8 cellular contexts compared by ENCODE assay signal in the genomic region with DNA sequence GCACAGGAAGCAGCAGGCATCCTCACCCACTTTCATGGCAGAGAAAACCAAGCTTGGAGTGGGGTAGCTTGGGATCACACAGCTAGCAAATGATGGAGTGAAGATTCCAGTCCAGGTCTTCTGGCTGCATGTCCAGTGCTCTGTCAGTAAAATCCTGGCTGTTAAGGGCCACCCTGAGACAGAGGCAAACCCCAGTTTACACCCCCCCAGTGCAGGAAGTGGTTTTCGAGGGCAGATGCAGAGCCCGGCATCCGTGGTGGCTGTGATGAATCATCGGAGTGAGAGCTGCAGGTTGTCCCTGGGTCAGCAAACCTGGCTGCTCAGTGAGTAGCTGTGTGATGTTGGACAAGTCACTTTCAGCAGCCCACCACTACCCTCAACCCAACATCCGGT.
DNase-seq lines count a peak whose midpoint lies in the region; ATAC-seq and TF ChIP-seq lines count a peak whose summit lies in the region.

No MANE protein-coding gene starts in this region.

- no peak overlapping the region for H3K4me3 ChIP-seq in Karpas-422 (ENCODE audit: low read length)
- H3K4me3 ChIP-seq in cardiac fibroblast (replicated peaks in 1 of 2; ENCODE audit: low read depth in 2 of 2, low read length in 2 of 2) = no peak overlapping the region
- H3K4me3 ChIP-seq in suprapubic skin = no peak overlapping the region

- no peaks in the 10 kb centered on the region for H3K79me2 ChIP-seq in Karpas-422 (ENCODE audit: low read length)

- H3K36me3 ChIP-seq in Karpas-422 (ENCODE audit: insufficient read depth, low read length) (no peaks in the 10 kb centered on the region), suprapubic skin (peaks cover 7% of the 10 kb centered on the region)

- no peaks in the 10 kb centered on the region for H3K27me3 ChIP-seq in Karpas-422 (ENCODE audit: low read length)
- no peaks in the 10 kb centered on the region for H3K27me3 ChIP-seq in suprapubic skin

- no peaks in the 10 kb centered on the region for H3K9me3 ChIP-seq in Karpas-422 (ENCODE audit: low read length)
- H3K9me3 ChIP-seq in suprapubic skin = no peaks in the 10 kb centered on the region

- peaks cover 39% of the 10 kb centered on the region for H3K4me1 ChIP-seq in Karpas-422 (ENCODE audit: low read length)
- peaks cover 76% of the 10 kb centered on the region for H3K4me1 ChIP-seq in suprapubic skin

- 0 out of 2 replicates have a peak overlapping the region, but pooled peaks have one; percentile 21 for H3K9ac ChIP-seq in Karpas-422 (ENCODE audit: low read length)

- peak overlapping the region; percentile 42 to 92 (median 87) for H3K4me3 Mint-ChIP-seq in naive B cell

- peak; percentile 57 for ATAC-seq in GM21723 (IDR thresholded peaks at IDR 0.05; ENCODE audit: unreplicated experiment)
- ATAC-seq in naive B cell (ENCODE audit: low read depth in 2 of 2) = peak; percentile 31 to 34

- peak overlapping the region; percentile 16; the same call in 1 of the 2 replicates for H3K27ac ChIP-seq in Karpas-422 (ENCODE audit: low read length)
- H3K27ac ChIP-seq in suprapubic skin = peak overlapping the region; percentile 81

- H2AFZ ChIP-seq in Karpas-422 (ENCODE audit: low read length) = no peak overlapping the region

- 44% methylated on average over 5 of the region's 5 CpGs for WGBS in suprapubic skin

- TF ChIP-seq EP300 in suprapubic skin (IDR thresholded peaks at IDR 0.05) = no peak

- H3K4me2 ChIP-seq in Karpas-422 (ENCODE audit: low read depth, low read length, poor library complexity, severe bottlenecking) = peak overlapping the region; percentile 9

- H3K27ac Mint-ChIP-seq in naive B cell = peak overlapping the region; percentile 88 to 96 (median 94)

- no peak for TF ChIP-seq CTCF in cardiac fibroblast (IDR thresholded peaks at IDR 0.05; ENCODE audit: low read depth, low read length)
- TF ChIP-seq CTCF in suprapubic skin (IDR thresholded peaks at IDR 0.05) = no peak

- no peak for TF ChIP-seq POLR2A in suprapubic skin (IDR thresholded peaks at IDR 0.05)

- no peaks in the 10 kb centered on the region for H3K9me3 Mint-ChIP-seq in naive B cell

- peaks cover 62 to 81% (median 72%) of the 10 kb centered on the region in 3 donors for H3K4me1 Mint-ChIP-seq in naive B cell

- DNase-seq in EH (ENCODE audit: low read depth) (peak; percentile 98), Karpas-422 (peak; percentile 54), cardiac fibroblast (ENCODE audit: low read depth in 2 of 2) (peak; percentile 85 to 90), naive B cell (peak; percentile 70), suprapubic skin (ENCODE audit: low spot score in 2 of 2) (no peak), iPS-NIHi7 (ENCODE audit: extremely low spot score) (no peak)
- DNase-seq in activated CD4-positive, CD25-positive, alpha-beta regulatory T cell (lab: John Stamatoyannopoulos, UW) = peak; percentile 44 to 74 (median 68)

- no peaks in the 10 kb centered on the region for H4K20me1 ChIP-seq in Karpas-422 (ENCODE audit: insufficient read depth, low read depth, low read length)

- no peaks in the 10 kb centered on the region for H3K27me3 Mint-ChIP-seq in naive B cell

- no peaks in the 10 kb centered on the region for H3K9me2 ChIP-seq in Karpas-422 (replicated peaks; ENCODE audit: insufficient read depth, low read length)

- H3K36me3 Mint-ChIP-seq in naive B cell = no peaks in the 10 kb centered on the region

Comparison
In these comparisons a context has a peak if more than half of its experiments do, and no peak if none do; other contexts are left out.
1. DNase-seq: peak in EH (single experiment), Karpas-422 (single experiment), activated CD4-positive, CD25-positive, alpha-beta regulatory T cell (4 of 4), cardiac fibroblast (2 of 2) and naive B cell (single experiment); none in suprapubic skin (0 of 2) and iPS-NIHi7 (single experiment).